In genomic region chr6:124029535-124029934, GRCh38 we compare ENCODE assay signal across 25 cellular contexts.
"Had no signal": no experiment of that assay in that cellular context is flagged by ENCODE, and none has a peak within 500 bp of the region (broad histone marks: within the 10 kb centered on the region; RNA-seq: fewer than 3 reads in every experiment).

No MANE protein-coding gene starts in this region.

- H3K9me3 ChIP-seq: gastrocnemius medialis, mucosa of descending colon, prostate gland, right atrium auricular region, suprapubic skin, transverse colon, upper lobe of right lung, uterus had no signal

- H3K4me1 ChIP-seq: prostate gland, right atrium auricular region, suprapubic skin, transverse colon, upper lobe of right lung, uterus had no signal

- H3K27ac ChIP-seq: gastrocnemius medialis, prostate gland, right atrium auricular region, suprapubic skin, transverse colon, upper lobe of right lung, uterus had no signal

- H3K27me3 ChIP-seq: gastrocnemius medialis, right atrium auricular region, suprapubic skin, transverse colon, upper lobe of right lung, uterus had no signal

- H3K4me3 ChIP-seq: gastrocnemius medialis, lung, mucosa of descending colon, prostate gland, right atrium auricular region, smooth muscle cell, suprapubic skin, transverse colon, upper lobe of right lung, uterus had no signal

- DNase-seq: cortex of kidney; effector memory CD8-positive, alpha-beta T cell; foreskin fibroblast; gastrocnemius medialis; head of caudate nucleus; kidney; mucosa of descending colon; naive B cell; stimulated activated CD4-positive, alpha-beta T cell treated with anti-CD3 and anti-CD28 coated beads, Interleukin-12 subunit alpha, Interleukin-12 subunit beta, amount 100 ng/mL, for 4 hours; stimulated activated CD4-positive, alpha-beta T cell treated with anti-CD3 and anti-CD28 coated beads, Interleukin-1b, Interleukin-23, amount 100 ng/mL, for 48 hours; stimulated activated CD4-positive, alpha-beta T cell treated with anti-CD3 and anti-CD28 coated beads, Interleukin-4, amount 100 ng/mL, for 1 hour; stimulated activated CD8-positive, alpha-beta memory T cell treated with anti-CD3 and anti-CD28 coated beads, Interleukin-4, amount 100 ng/mL, for 48 hours; stimulated activated naive CD4-positive, alpha-beta T cell; stimulated activated naive CD8-positive, alpha-beta T cell treated with anti-CD3 and anti-CD28 coated beads, Interleukin-15, amount 100 ng/mL, for 72 hours; transverse colon; upper lobe of right lung; uterus had no signal

- ATAC-seq: effector memory CD8-positive, alpha-beta T cell; gastrocnemius medialis; left lobe of liver; mucosa of descending colon; natural killer cell treated with Interleukin-12 subunit alpha and Interleukin-12 subunit beta and Interleukin-15 and Interleukin-18, amount 100 ng/mL, for 72 hours; sciatic nerve; stimulated activated naive CD8-positive, alpha-beta T cell treated with anti-CD3 and anti-CD28 coated beads, Interleukin-15, amount 100 ng/mL, for 72 hours; upper lobe of right lung had no signal

- H3K36me3 ChIP-seq: gastrocnemius medialis, prostate gland, right atrium auricular region, suprapubic skin, transverse colon, upper lobe of right lung, uterus had no signal
